19 cellular contexts compared by ENCODE assay signal in the genomic region with DNA sequence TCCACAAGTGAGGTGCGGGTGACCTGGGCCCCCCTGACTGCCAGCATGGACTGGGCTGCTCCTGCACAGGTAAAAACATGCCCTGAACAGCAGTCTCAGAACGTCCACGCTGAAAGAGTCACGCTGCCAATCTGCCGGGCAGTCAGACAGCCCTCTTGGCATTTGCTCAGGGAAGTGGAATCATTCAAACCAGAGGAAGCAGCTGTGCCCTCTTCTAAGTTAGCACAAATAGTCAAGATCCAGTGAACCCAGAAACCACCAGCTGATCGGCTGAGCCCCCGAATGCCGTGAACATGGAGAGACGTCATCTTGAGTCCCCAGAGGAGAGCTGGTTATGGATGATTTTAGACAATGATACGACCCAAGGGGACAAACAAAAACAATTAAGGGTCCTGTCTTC. TPM values are rescaled to one million over a fixed set of nuclear protein-coding genes. Genes with fewer than 3 reads are reported as not detected.
DNase-seq lines count a peak whose midpoint lies in the region; ATAC-seq and TF ChIP-seq lines count a peak whose summit lies in the region.
"Had no signal": no experiment of that assay in that cellular context is flagged by ENCODE, and none has a peak within 500 bp of the region (broad histone marks: within the 10 kb centered on the region; RNA-seq: fewer than 3 reads in every experiment).

No MANE protein-coding gene starts in this region.

- no peak overlapping the region for H2AFZ ChIP-seq in H9 (ENCODE audit: low read length)

- ATAC-seq in activated CD4-positive, alpha-beta T cell treated with anti-CD3 and anti-CD28 coated beads for 36 hours = no peak
- peak in 3 of 4 donors; percentile 51 to 74 (median 51) for ATAC-seq in psoas muscle
- ATAC-seq in SK-N-SH treated with all-trans-retinoic acid at 6 μM for 48 hours = no peak
- ATAC-seq: left lobe of liver; PC-3; stimulated activated effector memory CD8-positive, alpha-beta T cell treated with anti-CD3 and anti-CD28 coated beads, Interleukin-12 subunit alpha, Interleukin-12 subunit beta, amount 100 ng/mL, for 72 hours had no signal

- WGBS in H9 (ENCODE audit: extremely low coverage, insufficient read length, low lambda C conversion rate) = no CpG with 5 or more reads among the region's 10 CpGs
- WGBS in psoas muscle, 3 donors = 28 to 32% (median 31%) methylated on average over 10 of the region's 10 CpGs

- no peak overlapping the region for H2BK5ac ChIP-seq in H9 (ENCODE audit: insufficient read length, low read length)

- no peaks in the 10 kb centered on the region for H3K9me3 Mint-ChIP-seq in activated CD4-positive, alpha-beta T cell treated with anti-CD3 and anti-CD28 coated beads for 36 hours (ENCODE audit: low read depth)
- H3K9me3 Mint-ChIP-seq in H9 (no peaks in the 10 kb centered on the region), glutamatergic neuron (ENCODE audit: unreplicated experiment) (peaks cover 7% of the 10 kb centered on the region)
- H3K9me3 Mint-ChIP-seq: activated T-helper 1 cell treated with anti-CD3 and anti-CD28 coated beads, Interleukin-12 subunit alpha, Interleukin-12 subunit beta, Interleukin-2, Interleukin-4 antibody, amounts not matched to agents 30 ng/mL and 10 ng/mL and 1 ng/mL, durations not matched to agents 14 hours and 24 hours and 36 hours; endodermal cell; stimulated activated effector memory CD8-positive, alpha-beta T cell treated with anti-CD3 and anti-CD28 coated beads, Interleukin-12 subunit alpha, Interleukin-12 subunit beta, amount 100 ng/mL, for 72 hours had no signal

- no peaks in the 10 kb centered on the region for H4K20me1 ChIP-seq in H9 (ENCODE audit: control insufficient read depth, insufficient read depth, insufficient read length)

- TF ChIP-seq CTCF in H9 (conservative IDR thresholded peaks at IDR 0.05) (no peak), psoas muscle (IDR thresholded peaks at IDR 0.05) (no peak), glutamatergic neuron (IDR thresholded peaks at IDR 0.05; ENCODE audit: partially characterized antibody, unreplicated experiment) (no peak)

- H3K79me2 ChIP-seq in H9 (ENCODE audit: insufficient read depth, low read length) = no peaks in the 10 kb centered on the region

- H2BK120ac ChIP-seq in H9 (ENCODE audit: low read depth, low read length, poor library complexity, severe bottlenecking) = no peak overlapping the region

- no peak overlapping the region for H4K5ac ChIP-seq in H9 (ENCODE audit: insufficient read length, low read depth, low read length)

- H3K27ac Mint-ChIP-seq in activated CD4-positive, alpha-beta T cell treated with anti-CD3 and anti-CD28 coated beads for 36 hours = no peak overlapping the region
- H3K27ac Mint-ChIP-seq in H9 (peak overlapping the region in 2 of 3 experiments; percentile 34 to 89; a peak in 3 of 7 replicates), glutamatergic neuron (ENCODE audit: unreplicated experiment) (no peak overlapping the region)
- H3K27ac Mint-ChIP-seq: activated T-helper 1 cell treated with anti-CD3 and anti-CD28 coated beads, Interleukin-12 subunit alpha, Interleukin-12 subunit beta, Interleukin-2, Interleukin-4 antibody, amounts not matched to agents 30 ng/mL and 10 ng/mL and 1 ng/mL, durations not matched to agents 14 hours and 24 hours and 36 hours; endodermal cell; stimulated activated effector memory CD8-positive, alpha-beta T cell treated with anti-CD3 and anti-CD28 coated beads, Interleukin-12 subunit alpha, Interleukin-12 subunit beta, amount 100 ng/mL, for 72 hours had no signal

- H3K27me3 ChIP-seq in H9 (ENCODE audit: insufficient read depth, low read length) (no peaks in the 10 kb centered on the region), psoas muscle (ENCODE audit: insufficient read depth in 3 of 3, low read length in 2 of 3) (no peaks in the 10 kb centered on the region)

- no peak overlapping the region for H3K18ac ChIP-seq in H9 (ENCODE audit: insufficient read length, low read depth, low read length)

- DNase-seq in activated CD4-positive, alpha-beta T cell treated with anti-CD3 and anti-CD28 coated beads for 36 hours = no peak
- DNase-seq in activated CD4-positive, alpha-beta T cell treated with anti-CD3 and anti-CD28 coated beads for 4 hours = no peak
- DNase-seq in H9 = no peak
- peak; percentile 23 for DNase-seq in fibroblast of gingiva (ENCODE audit: low read depth)
- DNase-seq in psoas muscle = no peak
- DNase-seq in posterior cingulate gyrus = no peak
- no peak for DNase-seq in glutamatergic neuron
- DNase-seq: DMS79 treated with DMSO at 0.1 percent for 48 hours, endodermal cell, NCI-H1092, NCI-H69, PC-3, trophoblast cell had no signal

- H3K4me2 ChIP-seq in H9 (ENCODE audit: insufficient read depth, insufficient read length, low read length) = no peak overlapping the region
- H3K4me2 ChIP-seq: KMS-11 had no signal

- intact Hi-C loops in activated CD4-positive, alpha-beta T cell treated with anti-CD3 and anti-CD28 coated beads for 36 hours (cut with DNase I, micrococcal nuclease) = no loop called here
- intact Hi-C loops in psoas muscle (cut with DNase I) = no loop called here
- intact Hi-C loops in posterior cingulate gyrus (cut with DNase I) = no loop called here

- POLR2A ChIA-PET in activated CD4-positive, alpha-beta T cell treated with anti-CD3 and anti-CD28 coated beads for 36 hours (lab: Charles Lee) = no interaction called here

- CTCF ChIA-PET in activated CD4-positive, alpha-beta T cell treated with anti-CD3 and anti-CD28 coated beads for 36 hours (lab: Charles Lee) = interaction anchor here (0.8 to 1.1 kb wide), 2 partner anchors 12 to 730 kb away, joined by 3 to 4 read pairs; no protein-coding TSS in a partner anchor

- no peak overlapping the region for H3K56ac ChIP-seq in H9 (ENCODE audit: insufficient read length, low read depth, low read length)

- H2BK15ac ChIP-seq in H9 (ENCODE audit: low read depth, low read length) = no peak overlapping the region

- H3K9me3 ChIP-seq in H9 (ENCODE audit: control insufficient read depth, low read depth, low read length) = no peaks in the 10 kb centered on the region
- H3K9me3 ChIP-seq in psoas muscle = no peaks in the 10 kb centered on the region
- H3K9me3 ChIP-seq: HAP-1 had no signal

- peaks cover 75% of the 10 kb centered on the region for H3K4me1 Mint-ChIP-seq in activated CD4-positive, alpha-beta T cell treated with anti-CD3 and anti-CD28 coated beads for 36 hours
- H3K4me1 Mint-ChIP-seq in H9 = peaks cover 0 to 20% of the 10 kb centered on the region in 2 experiments; a peak in 3 of 4 replicates
- peaks cover 20% of the 10 kb centered on the region for H3K4me1 Mint-ChIP-seq in glutamatergic neuron (ENCODE audit: low read depth, unreplicated experiment)

- peaks cover 5% of the 10 kb centered on the region for H3K27me3 Mint-ChIP-seq in activated CD4-positive, alpha-beta T cell treated with anti-CD3 and anti-CD28 coated beads for 36 hours
- no peaks in the 10 kb centered on the region for H3K27me3 Mint-ChIP-seq in H9 (ENCODE audit: low read depth)
- peaks cover 2% of the 10 kb centered on the region for H3K27me3 Mint-ChIP-seq in glutamatergic neuron (ENCODE audit: unreplicated experiment)

- H3K4me3 ChIP-seq in psoas muscle = no peak overlapping the region
- H3K4me3 ChIP-seq: HAP-1 had no signal

- H3K23me2 ChIP-seq in H9 (ENCODE audit: insufficient read length, low read depth, low read length, poor library complexity, severe bottlenecking) = no peaks in the 10 kb centered on the region

- no peaks in the 10 kb centered on the region for H3K4me1 ChIP-seq in H9 (ENCODE audit: insufficient read depth, low read length)
- H3K4me1 ChIP-seq in psoas muscle = peaks cover 9% of the 10 kb centered on the region
- H3K4me1 ChIP-seq: HAP-1 had no signal

- no peak overlapping the region for H2BK20ac ChIP-seq in H9 (ENCODE audit: low read depth, low read length, poor library complexity, severe bottlenecking)

- peaks cover 0 to 33% of the 10 kb centered on the region in 2 donors for H3K36me3 ChIP-seq in psoas muscle (ENCODE audit: insufficient read depth in 1 of 2, low read depth in 1 of 2)
- H3K36me3 ChIP-seq: HAP-1 had no signal

- no peak overlapping the region for H3K4ac ChIP-seq in H9 (ENCODE audit: low read depth, low read length)

- H3K14ac ChIP-seq in H9 (ENCODE audit: insufficient read depth, low read length) = no peak overlapping the region

- H3K4me3 Mint-ChIP-seq in activated CD4-positive, alpha-beta T cell treated with anti-CD3 and anti-CD28 coated beads for 36 hours = peak overlapping the region; percentile 17
- H3K4me3 Mint-ChIP-seq in H9 = no peak overlapping the region
- no peak overlapping the region for H3K4me3 Mint-ChIP-seq in glutamatergic neuron (ENCODE audit: unreplicated experiment)
- H3K4me3 Mint-ChIP-seq: activated T-helper 1 cell treated with anti-CD3 and anti-CD28 coated beads, Interleukin-12 subunit alpha, Interleukin-12 subunit beta, Interleukin-2, Interleukin-4 antibody, amounts not matched to agents 30 ng/mL and 10 ng/mL and 1 ng/mL, durations not matched to agents 14 hours and 24 hours and 36 hours; endodermal cell; stimulated activated effector memory CD8-positive, alpha-beta T cell treated with anti-CD3 and anti-CD28 coated beads, Interleukin-12 subunit alpha, Interleukin-12 subunit beta, amount 100 ng/mL, for 72 hours had no signal

- no peak overlapping the region for H3T11ph ChIP-seq in H9 (ENCODE audit: low read length)

- no peak overlapping the region for H4K91ac ChIP-seq in H9 (ENCODE audit: insufficient read length, low read depth, low read length)

- H2BK12ac ChIP-seq in H9 (ENCODE audit: insufficient read length, low read depth, low read length) = no peak overlapping the region

- no peak overlapping the region for H3K9ac ChIP-seq in H9 (ENCODE audit: extremely low read depth, insufficient read length, low read length)
- H3K9ac ChIP-seq: KMS-11 had no signal

- H2AK5ac ChIP-seq in H9 (ENCODE audit: insufficient read length, low read length) = no peak overlapping the region

- H3K27ac ChIP-seq in H9 (ENCODE audit: insufficient read length, low read depth, low read length) (no peak overlapping the region), psoas muscle (peak overlapping the region; percentile 67)
- H3K27ac ChIP-seq: KMS-11 had no signal

- no peaks in the 10 kb centered on the region for H3K79me1 ChIP-seq in H9 (ENCODE audit: insufficient read depth, low read depth, low read length, poor library complexity, severe bottlenecking)

- no peak overlapping the region for H3K23ac ChIP-seq in H9 (ENCODE audit: insufficient read length, low read depth, low read length)

- no peak overlapping the region for H4K8ac ChIP-seq in H9 (replicated peaks; ENCODE audit: insufficient read length, low read depth, low read length)

- peaks cover 11% of the 10 kb centered on the region for H3K36me3 Mint-ChIP-seq in activated CD4-positive, alpha-beta T cell treated with anti-CD3 and anti-CD28 coated beads for 36 hours (ENCODE audit: low read depth)
- peaks cover 0 to 25% (median 5%) of the 10 kb centered on the region in 3 experiments; a peak in 5 of 7 replicates for H3K36me3 Mint-ChIP-seq in H9 (ENCODE audit: insufficient read depth in 1 of 3, low read depth in 3 of 3)
- no peaks in the 10 kb centered on the region for H3K36me3 Mint-ChIP-seq in glutamatergic neuron (ENCODE audit: unreplicated experiment)

RNA-seq across cellular contexts. Expression of a gene that starts 34.4 kb away (rescaled TPM):
- under 1 TPM; 0.57 to 0.90 TPM for total RNA-seq in activated CD4-positive, alpha-beta T cell treated with anti-CD3 and anti-CD28 coated beads for 36 hours
- total RNA-seq in H9 (2021) (0.24 and 0.33 TPM in 2 replicates), psoas muscle (10 to 100 TPM; 12.7 to 35.4 (median 24.0) TPM), glutamatergic neuron (ENCODE audit: unreplicated experiment) (not detected)
- 10 to 100 TPM in 1 of 3 donors, 1 to 10 TPM in 2; 3.3 to 24.2 (median 5.3) TPM for polyA plus RNA-seq in psoas muscle

Comparison
In these comparisons a context has a peak if more than half of its experiments do, and no peak if none do; other contexts are left out.
1. ATAC-seq: peak in psoas muscle (3 of 4); none in activated CD4-positive, alpha-beta T cell treated with anti-CD3 and anti-CD28 coated beads for 36 hours (single experiment) and SK-N-SH treated with all-trans-retinoic acid at 6 μM for 48 hours (single experiment).
2. H3K27ac Mint-ChIP-seq: peak in H9 (2 of 3); none in activated CD4-positive, alpha-beta T cell treated with anti-CD3 and anti-CD28 coated beads for 36 hours (single experiment) and glutamatergic neuron (single experiment).
3. RNA of a gene that starts 34.4 kb away (total RNA-seq): 12.7 to 35.4 TPM in psoas muscle; 0.57 to 0.90 TPM in activated CD4-positive, alpha-beta T cell treated with anti-CD3 and anti-CD28 coated beads for 36 hours, 0.24 to 0.33 TPM in H9 and not detected in glutamatergic neuron (single experiment); every median in the first group is over 4 times any median in the second.